ENCODE assay signal across 19 cellular contexts in genomic region chr3:183871541-183871940, GRCh38. TPM values are rescaled to one million over a fixed set of nuclear protein-coding genes. Genes with fewer than 3 reads are reported as not detected.
DNase-seq lines count a peak whose midpoint lies in the region; ATAC-seq, FAIRE-seq and TF ChIP-seq lines count a peak whose summit lies in the region.
"Had no signal": no experiment of that assay in that cellular context is flagged by ENCODE, and none has a peak within 500 bp of the region (broad histone marks: within the 10 kb centered on the region; RNA-seq: fewer than 3 reads in every experiment).

No MANE protein-coding gene starts in this region.

- no peak for FAIRE-seq in bronchial epithelial cell (lab: Jason Lieb, UNC)
- FAIRE-seq: GM12891, H1 had no signal

- no peak overlapping the region for H3K27ac Mint-ChIP-seq in activated naive CD4-positive, alpha-beta T cell treated with anti-CD3 and anti-CD28 coated beads for 36 hours
- H3K27ac Mint-ChIP-seq in activated naive CD4-positive, alpha-beta T cell treated with anti-CD3 and anti-CD28 coated beads, Interleukin-2, amount 50 U/mL, for 72 hours, result peak overlapping the region in 1 of 2 donors; percentile 73

- no peak overlapping the region for H3K4me3 Mint-ChIP-seq in activated naive CD4-positive, alpha-beta T cell treated with anti-CD3 and anti-CD28 coated beads for 36 hours
- H3K4me3 Mint-ChIP-seq: CD4-positive, alpha-beta memory T cell had no signal

- intact Hi-C loops in activated naive CD4-positive, alpha-beta T cell treated with anti-CD3 and anti-CD28 coated beads for 36 hours (cut with micrococcal nuclease), result no loop called here

- peaks cover 8% of the 10 kb centered on the region for H3K36me3 Mint-ChIP-seq in activated naive CD4-positive, alpha-beta T cell treated with anti-CD3 and anti-CD28 coated beads for 36 hours (ENCODE audit: low read depth)
- peaks cover 0 to 2% of the 10 kb centered on the region in 2 donors for H3K36me3 Mint-ChIP-seq in activated naive CD4-positive, alpha-beta T cell treated with anti-CD3 and anti-CD28 coated beads, Interleukin-2, amount 50 U/mL, for 72 hours

- H3K27ac ChIP-seq in RWPE1, result no peak overlapping the region
- no peak overlapping the region for H3K27ac ChIP-seq in foreskin keratinocyte

- peaks cover 5% of the 10 kb centered on the region for H3K36me3 ChIP-seq in bronchial epithelial cell (ENCODE audit: control insufficient read depth, insufficient read depth, low read length)

- POLR2A ChIA-PET in RWPE1 (lab: Yijun Ruan, JAX; ENCODE audit: low non-redundant PET), result no interaction called here

- H3K27me3 ChIP-seq in bronchial epithelial cell (ENCODE audit: control insufficient read depth, insufficient read depth, low read length), result no peaks in the 10 kb centered on the region
- H3K27me3 ChIP-seq in foreskin keratinocyte, result no peaks in the 10 kb centered on the region

- no peak for ATAC-seq in activated naive CD4-positive, alpha-beta T cell treated with anti-CD3 and anti-CD28 coated beads, Interleukin-2, amount 50 U/mL, for 72 hours
- peak; percentile 39 for ATAC-seq in foreskin keratinocyte
- ATAC-seq in GM18498 (IDR thresholded peaks at IDR 0.05; ENCODE audit: unreplicated experiment), result no peak

- TF ChIP-seq CTCF in RWPE1 (conservative IDR thresholded peaks at IDR 0.05; ENCODE audit: low read depth) (no peak), bronchial epithelial cell (IDR thresholded peaks at IDR 0.05; ENCODE audit: insufficient read depth, low read length, severe bottlenecking) (no peak), foreskin keratinocyte (conservative IDR thresholded peaks at IDR 0.05) (no peak)

- peak; percentile 27 for DNase-seq in activated naive CD4-positive, alpha-beta T cell treated with anti-CD3 and anti-CD28 coated beads for 36 hours
- DNase-seq in activated naive CD4-positive, alpha-beta T cell treated with anti-CD3 and anti-CD28 coated beads, Interleukin-2, amount 50 U/mL, for 72 hours (ENCODE audit: low spot score in 2 of 2), result no peak
- DNase-seq in RWPE1 (ENCODE audit: low spot score), result peak; percentile 26
- peak; percentile 69 for DNase-seq in bronchial epithelial cell (ENCODE audit: low read depth)
- DNase-seq in foreskin keratinocyte, result peak in 1 of 2 donors; percentile 20
- no peak for DNase-seq in islet precursor cell
- DNase-seq in effector CD4-positive, alpha-beta T cell, result no peak
- DNase-seq: C1 segment of cervical spinal cord; Calu3; CD4-positive, alpha-beta memory T cell; COR-L47; DMS53; DMS79 treated with DMSO at 0.1 percent for 48 hours; GF-D8; H7; HCEC 1CT had no signal

- peaks cover 37% of the 10 kb centered on the region for H3K4me1 Mint-ChIP-seq in activated naive CD4-positive, alpha-beta T cell treated with anti-CD3 and anti-CD28 coated beads for 36 hours (ENCODE audit: low read depth)

- no peak overlapping the region for H3K4me3 ChIP-seq in bronchial epithelial cell (ENCODE audit: low read depth, low read length)

- no peaks in the 10 kb centered on the region for H3K4me1 ChIP-seq in foreskin keratinocyte

- H3K9me3 Mint-ChIP-seq in activated naive CD4-positive, alpha-beta T cell treated with anti-CD3 and anti-CD28 coated beads for 36 hours, result no peaks in the 10 kb centered on the region
- H3K9me3 Mint-ChIP-seq in activated naive CD4-positive, alpha-beta T cell treated with anti-CD3 and anti-CD28 coated beads, Interleukin-2, amount 50 U/mL, for 72 hours, result no peaks in the 10 kb centered on the region
- H3K9me3 Mint-ChIP-seq: CD4-positive, alpha-beta memory T cell had no signal

- H3K27me3 Mint-ChIP-seq in activated naive CD4-positive, alpha-beta T cell treated with anti-CD3 and anti-CD28 coated beads for 36 hours (ENCODE audit: low read depth), result no peaks in the 10 kb centered on the region
- H3K27me3 Mint-ChIP-seq: CD4-positive, alpha-beta memory T cell had no signal

- CTCF ChIA-PET in activated naive CD4-positive, alpha-beta T cell treated with anti-CD3 and anti-CD28 coated beads for 36 hours (lab: Charles Lee), result interaction anchor here (1.0 kb wide), 1 partner anchor 13 kb away, joined by 3 read pairs; the partner anchor contains the start of gene PARL
- CTCF ChIA-PET in RWPE1 (lab: Yijun Ruan, JAX), result interaction anchor here (0.6 kb wide), 1 partner anchor 59 kb away, joined by 3 read pairs; no protein-coding TSS in a partner anchor

RNA-seq across cellular contexts. Expression of gene PARL, which starts 13.1 kb away (rescaled TPM):
- total RNA-seq in activated naive CD4-positive, alpha-beta T cell treated with anti-CD3 and anti-CD28 coated beads for 36 hours, result 10 to 100 TPM; 92.0 to 92.8 TPM
- total RNA-seq in activated naive CD4-positive, alpha-beta T cell treated with anti-CD3 and anti-CD28 coated beads, Interleukin-2, amount 50 U/mL, for 72 hours, result 10 to 100 TPM; 88.7 to 94.2 TPM
- total RNA-seq in bronchial epithelial cell (68.0 and 75.6 TPM in 2 replicates), foreskin keratinocyte (49.8 and 54.1 TPM in 2 replicates)
- polyA plus RNA-seq in foreskin keratinocyte, result 54.7 and 56.3 TPM in 2 replicates

RNA-seq across cellular contexts. Expression of gene MAP6D1, which starts 46.2 kb away (rescaled TPM):
- total RNA-seq in activated naive CD4-positive, alpha-beta T cell treated with anti-CD3 and anti-CD28 coated beads for 36 hours, result 1 to 10 TPM; 1.1 to 1.4 TPM
- 1 to 10 TPM in 1 of 2 donors, not detected in 1; 1.4 TPM for total RNA-seq in activated naive CD4-positive, alpha-beta T cell treated with anti-CD3 and anti-CD28 coated beads, Interleukin-2, amount 50 U/mL, for 72 hours
- 0.79 and 0.90 TPM in 2 replicates for total RNA-seq in bronchial epithelial cell
- total RNA-seq in foreskin keratinocyte, result 1.3 and 1.5 TPM in 2 replicates
- 1.4 and 1.5 TPM in 2 replicates for polyA plus RNA-seq in foreskin keratinocyte

Comparison
In these comparisons a context has a peak if more than half of its experiments do, and no peak if none do; other contexts are left out.
1. DNase-seq: peak in activated naive CD4-positive, alpha-beta T cell treated with anti-CD3 and anti-CD28 coated beads for 36 hours (single experiment), RWPE1 (single experiment) and bronchial epithelial cell (single experiment); none in activated naive CD4-positive, alpha-beta T cell treated with anti-CD3 and anti-CD28 coated beads, Interleukin-2, amount 50 U/mL, for 72 hours (0 of 2), islet precursor cell (single experiment) and effector CD4-positive, alpha-beta T cell (single experiment).